1 cellular context compared by ENCODE assay signal in genomic region chr18:51211552-51211951, GRCh38.
A peak's percentile ranks its signal among the peaks of the same experiment; 100 is the strongest.
TF ChIP-seq lines count a peak whose summit lies in the region.

No MANE protein-coding gene starts in this region.

TF ChIP-seq in K562, 482 proteins besides CTCF, POLR2A, EP300 and RAD21 (continued from another document and continues in another):
- no peak for TF ChIP-seq GTF2F1 (IDR thresholded peaks at IDR 0.05; ENCODE audit: low read depth, low read length)
- no peak for TF ChIP-seq XRCC4 (IDR thresholded peaks at IDR 0.05; ENCODE audit: extremely low read depth, insufficient read depth, insufficient read length)
- peak; percentile 92 for TF ChIP-seq CEBPB (tag; IDR thresholded peaks at IDR 0.05)
- TF ChIP-seq ARID3A (IDR thresholded peaks at IDR 0.05; ENCODE audit: borderline replicate concordance, low read depth, low read length), result no peak
- TF ChIP-seq ZNF639 (CRISPR knock-in tag; conservative IDR thresholded peaks at IDR 0.05 in 1 of 2, IDR thresholded peaks at IDR 0.05 in 1 of 2), result peak in 1 of 2 experiments; percentile 51; a peak in 1 of 4 replicates
- TF ChIP-seq MECOM (CRISPR knock-in tag; IDR thresholded peaks at IDR 0.05), result no peak
- no peak for TF ChIP-seq L3MBTL2 (IDR thresholded peaks at IDR 0.05)
- no peak for TF ChIP-seq BRF1 (IDR thresholded peaks at IDR 0.05; ENCODE audit: borderline replicate concordance, extremely low read depth, insufficient read length)
- TF ChIP-seq ZNF766 (CRISPR knock-in tag; conservative IDR thresholded peaks at IDR 0.05), result peak; percentile 84
- TF ChIP-seq POLR3G (IDR thresholded peaks at IDR 0.05; ENCODE audit: extremely low read depth, insufficient read length, insufficient replicate concordance), result no peak
- TF ChIP-seq CHD1 (IDR thresholded peaks at IDR 0.05; ENCODE audit: low read length), result no peak
- no peak for TF ChIP-seq ZNF217 (CRISPR knock-in tag; IDR thresholded peaks at IDR 0.05)
- TF ChIP-seq E2F4 (CRISPR knock-in tag; IDR thresholded peaks at IDR 0.05; ENCODE audit: low read depth), result no peak
- no peak for TF ChIP-seq NONO (IDR thresholded peaks at IDR 0.05; ENCODE audit: low read depth in 2 of 2, low read length in 1 of 2)
- no peak for TF ChIP-seq MCM7 (IDR thresholded peaks at IDR 0.05)
- no peak for TF ChIP-seq KHSRP (IDR thresholded peaks at IDR 0.05)
- TF ChIP-seq HSF4 (CRISPR knock-in tag; IDR thresholded peaks at IDR 0.05; ENCODE audit: borderline replicate concordance), result no peak
- no peak for TF ChIP-seq ZNF253 (CRISPR knock-in tag; conservative IDR thresholded peaks at IDR 0.05)
- TF ChIP-seq PTBP1 (IDR thresholded peaks at IDR 0.05; ENCODE audit: low read depth, low read length), result no peak
- TF ChIP-seq POLR2G (IDR thresholded peaks at IDR 0.05; ENCODE audit: low read depth, low read length), result no peak
- TF ChIP-seq LEF1 (IDR thresholded peaks at IDR 0.05), result peak; percentile 70; the same call in 1 of the 2 replicates
- no peak for TF ChIP-seq ZNF830 (CRISPR knock-in tag; IDR thresholded peaks at IDR 0.05)
- TF ChIP-seq ZNF518B (CRISPR knock-in tag; IDR thresholded peaks at IDR 0.05), result no peak
- no peak for TF ChIP-seq E2F3 (CRISPR knock-in tag; IDR thresholded peaks at IDR 0.05)
- TF ChIP-seq NR1H2 (CRISPR knock-in tag; IDR thresholded peaks at IDR 0.05), result no peak
- TF ChIP-seq GMEB1 (CRISPR knock-in tag; IDR thresholded peaks at IDR 0.05), result no peak
- no peak for TF ChIP-seq MAFG (tag; conservative IDR thresholded peaks at IDR 0.05)
- no peak for TF ChIP-seq ZKSCAN3 (CRISPR knock-in tag; IDR thresholded peaks at IDR 0.05)
- TF ChIP-seq MITF (IDR thresholded peaks at IDR 0.05), result no peak
- TF ChIP-seq CEBPG (CRISPR knock-in tag; IDR thresholded peaks at IDR 0.05), result peak; percentile 82
- TF ChIP-seq CEBPG (tag; conservative IDR thresholded peaks at IDR 0.05 in 1 of 2, IDR thresholded peaks at IDR 0.05 in 1 of 2), result peak; percentile 85 to 88; a peak in 3 of 4 replicates
- TF ChIP-seq TBL1XR1 (IDR thresholded peaks at IDR 0.05; ENCODE audit: low read length in 2 of 2), result 0 out of 4 replicates have a peak, but pooled peaks of 1 of the 2 experiments have one; percentile 10
- TF ChIP-seq MTA3 (IDR thresholded peaks at IDR 0.05; ENCODE audit: borderline replicate concordance), result no peak
- TF ChIP-seq NFRKB (IDR thresholded peaks at IDR 0.05; ENCODE audit: low read depth), result no peak
- no peak for TF ChIP-seq HNRNPUL1 (IDR thresholded peaks at IDR 0.05; ENCODE audit: low read length)
- TF ChIP-seq HDAC2 (IDR thresholded peaks at IDR 0.05), result no peak
- no peak for TF ChIP-seq CBFA2T3 (IDR thresholded peaks at IDR 0.05)
- TF ChIP-seq NCOA1 (IDR thresholded peaks at IDR 0.05; ENCODE audit: low read depth), result peak; percentile 50; the same call in 1 of the 2 replicates
- peak; percentile 71 for TF ChIP-seq FOSL1 (tag; conservative IDR thresholded peaks at IDR 0.05)
- 0 out of 2 replicates have a peak, but pooled peaks have one; percentile 19 for TF ChIP-seq ZEB2 (IDR thresholded peaks at IDR 0.05)
- no peak for TF ChIP-seq BDP1 (IDR thresholded peaks at IDR 0.05; ENCODE audit: insufficient read depth, insufficient read length)
- no peak for TF ChIP-seq SREBF1 (IDR thresholded peaks at IDR 0.05; ENCODE audit: borderline replicate concordance, low read depth, low read length)
- no peak for TF ChIP-seq ZNF644 (tag; IDR thresholded peaks at IDR 0.05; ENCODE audit: low read depth)
- no peak for TF ChIP-seq MTF1 (CRISPR knock-in tag; IDR thresholded peaks at IDR 0.05; ENCODE audit: borderline replicate concordance)
- TF ChIP-seq ZNF655 (CRISPR knock-in tag; IDR thresholded peaks at IDR 0.05), result no peak
- TF ChIP-seq ELF2 (CRISPR knock-in tag; IDR thresholded peaks at IDR 0.05), result no peak
- no peak for TF ChIP-seq PYGO2 (tag; IDR thresholded peaks at IDR 0.05)
- no peak for TF ChIP-seq POLR2AphosphoS2 (IDR thresholded peaks at IDR 0.05; ENCODE audit: low read length)
- TF ChIP-seq HINFP (tag; conservative IDR thresholded peaks at IDR 0.05; ENCODE audit: low read depth), result no peak
- no peak for TF ChIP-seq CSDE1 (IDR thresholded peaks at IDR 0.05)
- no peak for TF ChIP-seq RBM25 (IDR thresholded peaks at IDR 0.05; ENCODE audit: low read depth, low read length, severe bottlenecking)
- 0 out of 2 replicates have a peak, but pooled peaks have one; percentile 44 for TF ChIP-seq ZBTB17 (CRISPR knock-in tag; IDR thresholded peaks at IDR 0.05)
- no peak for TF ChIP-seq ZMIZ1 (IDR thresholded peaks at IDR 0.05; ENCODE audit: low read depth in 2 of 2, low read length in 2 of 2)
- TF ChIP-seq ZBTB8A (IDR thresholded peaks at IDR 0.05; ENCODE audit: partially characterized antibody), result no peak
- peak; percentile 97 for TF ChIP-seq ATF7 (IDR thresholded peaks at IDR 0.05)
